18 cellular contexts compared by ENCODE assay signal in the genomic region with DNA sequence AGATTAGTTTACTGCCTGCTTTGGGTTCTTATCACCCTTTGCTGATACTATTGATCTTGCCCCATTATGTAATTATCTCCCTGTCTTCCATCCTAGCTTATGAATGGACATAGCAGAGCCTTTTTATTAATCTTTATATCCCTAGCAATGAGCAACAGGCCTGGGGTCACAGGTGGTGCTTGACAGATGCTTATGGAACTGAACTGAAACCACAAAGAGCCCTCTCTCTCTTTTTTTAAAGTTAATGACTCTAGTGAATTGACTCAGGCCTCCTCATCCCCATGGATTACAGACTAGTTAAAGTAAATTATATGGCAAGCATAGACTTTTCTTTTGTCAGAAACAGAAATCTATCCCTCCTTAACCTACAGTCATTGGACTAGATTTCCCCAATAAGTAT.
DNase-seq lines count a peak whose midpoint lies in the region; ATAC-seq lines count a peak whose summit lies in the region.
"Had no signal": no experiment of that assay in that cellular context is flagged by ENCODE, and none has a peak within 500 bp of the region (broad histone marks: within the 10 kb centered on the region; RNA-seq: fewer than 3 reads in every experiment).

No MANE protein-coding gene starts in this region.

- H3K4me1 ChIP-seq in GM23248 (ENCODE audit: insufficient read depth): no peaks in the 10 kb centered on the region
- H3K4me1 ChIP-seq: Peyer's patch, SJCRH30 had no signal

- no peak overlapping the region for H3K27ac ChIP-seq in GM23248
- H3K27ac ChIP-seq: Peyer's patch, SJCRH30 had no signal

- ATAC-seq in Right ventricle myocardium inferior: no peak
- ATAC-seq: GM23338, HCT116 had no signal

- H3F3A ChIP-seq in GM23248 (ENCODE audit: insufficient read depth): no peaks in the 10 kb centered on the region

- peak; percentile 44 for DNase-seq in HCEC 1CT
- peak; percentile 81 for DNase-seq in LHCN-M2 (ENCODE audit: low read depth)
- peak; percentile 14 for DNase-seq in NCI-H2227 treated with DMSO at 0.1 percent for 48 hours (lab: John Stamatoyannopoulos, UW)
- peak; percentile 59 for DNase-seq in myocyte (ENCODE audit: low read depth)
- no peak for DNase-seq in stimulated activated naive CD4-positive, alpha-beta T cell (lab: John Stamatoyannopoulos, UW)
- DNase-seq in Right ventricle myocardium inferior (ENCODE audit: missing footprints): no peak
- DNase-seq in GM23248: no peak
- DNase-seq: CD4-positive, alpha-beta T cell; COR-L47; DMS153; GDM1; NCI-H187; NCI-H69; Peyer's patch; T-helper 1 cell had no signal

- H2AFZ ChIP-seq in GM23248: no peak overlapping the region
- H2AFZ ChIP-seq: GM23338 had no signal

- no peaks in the 10 kb centered on the region for H3K27me3 ChIP-seq in GM23248 (replicated peaks; ENCODE audit: insufficient read depth)
- H3K27me3 ChIP-seq: Peyer's patch, SJCRH30 had no signal

- no peaks in the 10 kb centered on the region for H3K36me3 ChIP-seq in GM23248 (ENCODE audit: low read depth)
- H3K36me3 ChIP-seq: Peyer's patch, SJCRH30 had no signal

- no peak overlapping the region for H3K4me2 ChIP-seq in GM23248 (ENCODE audit: unreplicated experiment)
- H3K4me2 ChIP-seq: GM23338 had no signal

- no peaks in the 10 kb centered on the region for H3K9me2 ChIP-seq in GM23248 (ENCODE audit: insufficient read depth)

- in situ Hi-C loops in GM23248 (cut with MboI): no loop called here

- no peaks in the 10 kb centered on the region for H3K79me2 ChIP-seq in GM23248 (ENCODE audit: insufficient read depth)

- no peak overlapping the region for H3K9ac ChIP-seq in GM23248

- H4K20me1 ChIP-seq in GM23248 (ENCODE audit: insufficient read depth): no peaks in the 10 kb centered on the region

- intact Hi-C loops in Right ventricle myocardium inferior (cut with DNase I): no loop called here

- H3K9me3 ChIP-seq in GM23248 (ENCODE audit: low read depth): no peaks in the 10 kb centered on the region
- H3K9me3 ChIP-seq: Peyer's patch had no signal

- no peak overlapping the region for H3K4me3 ChIP-seq in GM23248
- H3K4me3 ChIP-seq: GM23338, Peyer's patch, SJCRH30 had no signal

Comparison
In these comparisons a context has a peak if more than half of its experiments do, and no peak if none do; other contexts are left out.
1. DNase-seq: peak in HCEC 1CT (single experiment), LHCN-M2 (single experiment), NCI-H2227 treated with DMSO at 0.1 percent for 48 hours (single experiment) and myocyte (single experiment); none in stimulated activated naive CD4-positive, alpha-beta T cell (0 of 6), Right ventricle myocardium inferior (single experiment) and GM23248 (single experiment).